17 cellular contexts compared by ENCODE assay signal in genomic region chr3:68090571-68090970, GRCh38.
"Had no signal": no experiment of that assay in that cellular context is flagged by ENCODE, and none has a peak within 500 bp of the region (broad histone marks: within the 10 kb centered on the region; RNA-seq: fewer than 3 reads in every experiment).

No MANE protein-coding gene starts in this region.

- H3K9me3 Mint-ChIP-seq: activated CD4-positive, alpha-beta memory T cell treated with anti-CD3 and anti-CD28 coated beads for 36 hours; activated naive CD4-positive, alpha-beta T cell treated with anti-CD3 and anti-CD28 coated beads for 36 hours; nephron progenitor cell; T-helper 2 cell treated with Interferon-gamma antibody and Interleukin-4, amounts not matched to agents 5 μg/mL and 100 μg/mL, for 36 hours had no signal

- FAIRE-seq: urothelium cell line had no signal

- H3K36me3 Mint-ChIP-seq: activated CD4-positive, alpha-beta memory T cell treated with anti-CD3 and anti-CD28 coated beads for 36 hours had no signal

- DNase-seq: activated CD4-positive, alpha-beta memory T cell treated with anti-CD3 and anti-CD28 coated beads for 36 hours; activated CD8-positive, alpha-beta memory T cell treated with anti-CD3 and anti-CD28 coated beads, Interleukin-2, amount 50 U/mL, for 4 hours; activated naive CD4-positive, alpha-beta T cell treated with anti-CD3 and anti-CD28 coated beads for 36 hours; amniotic stem cell; brain microvascular endothelial cell; cerebellar nuclear complex; hypothalamus; left colon; nephron progenitor cell; psoas muscle; sigmoid colon; stimulated activated CD4-positive, alpha-beta T cell treated with anti-CD3 and anti-CD28 coated beads, Interleukin-4, amount 100 ng/mL, for 1 hour; stimulated activated CD8-positive, alpha-beta memory T cell treated with anti-CD3 and anti-CD28 coated beads, Interleukin-4, amount 100 ng/mL, for 48 hours; stomach had no signal

- H3K9me3 ChIP-seq: psoas muscle, sigmoid colon, stomach had no signal

- H3K4me1 ChIP-seq: psoas muscle had no signal

- H3K27ac ChIP-seq: brain microvascular endothelial cell, psoas muscle, sigmoid colon, stomach had no signal

- H3K27ac Mint-ChIP-seq: activated CD4-positive, alpha-beta memory T cell treated with anti-CD3 and anti-CD28 coated beads for 36 hours; activated naive CD4-positive, alpha-beta T cell treated with anti-CD3 and anti-CD28 coated beads for 36 hours; nephron progenitor cell; T-helper 2 cell treated with Interferon-gamma antibody and Interleukin-4, amounts not matched to agents 5 μg/mL and 100 μg/mL, for 36 hours had no signal

- H3K4me3 ChIP-seq: lung, psoas muscle, sigmoid colon, stomach had no signal

- H3K36me3 ChIP-seq: brain microvascular endothelial cell, sigmoid colon, stomach had no signal

- H3K4me1 Mint-ChIP-seq: nephron progenitor cell had no signal

- H3K27me3 ChIP-seq: brain microvascular endothelial cell, sigmoid colon, stomach had no signal

- H3K27me3 Mint-ChIP-seq: activated CD4-positive, alpha-beta memory T cell treated with anti-CD3 and anti-CD28 coated beads for 36 hours had no signal

- H3K4me3 Mint-ChIP-seq: activated CD4-positive, alpha-beta memory T cell treated with anti-CD3 and anti-CD28 coated beads for 36 hours; activated naive CD4-positive, alpha-beta T cell treated with anti-CD3 and anti-CD28 coated beads for 36 hours; nephron progenitor cell; T-helper 2 cell treated with Interferon-gamma antibody and Interleukin-4, amounts not matched to agents 5 μg/mL and 100 μg/mL, for 36 hours had no signal
